Comparison of ENCODE assay signal across 1 cellular context in genomic region chr19:3612901-3613741, GRCh38.
A peak's percentile ranks its signal among the peaks of the same experiment; 100 is the strongest.
TF ChIP-seq lines count a peak whose summit lies in the region.

No MANE protein-coding gene starts in this region.

TF ChIP-seq in K562, 482 proteins besides CTCF, POLR2A, EP300 and RAD21 (continued from another document and continues in another):
- no peak for TF ChIP-seq REST (CRISPR knock-in tag; IDR thresholded peaks at IDR 0.05; ENCODE audit: low read depth)
- no peak for TF ChIP-seq PTRF (tag; IDR thresholded peaks at IDR 0.05)
- 0 out of 2 replicates have a peak, but pooled peaks have one; percentile 24 for TF ChIP-seq CTBP1 (IDR thresholded peaks at IDR 0.05; ENCODE audit: borderline replicate concordance)
- TF ChIP-seq ZNF695 (CRISPR knock-in tag; IDR thresholded peaks at IDR 0.05): no peak
- TF ChIP-seq NFIX (CRISPR knock-in tag; IDR thresholded peaks at IDR 0.05; ENCODE audit: low read depth): no peak
- TF ChIP-seq RBM14 (IDR thresholded peaks at IDR 0.05; ENCODE audit: borderline replicate concordance, insufficient read depth, low read depth, low read length): no peak
- TF ChIP-seq FOSL1 (tag; conservative IDR thresholded peaks at IDR 0.05): no peak
- peak; percentile 66 for TF ChIP-seq MECOM (CRISPR knock-in tag; IDR thresholded peaks at IDR 0.05)
- no peak for TF ChIP-seq ADNP (tag; IDR thresholded peaks at IDR 0.05)
- no peak for TF ChIP-seq PURB (CRISPR knock-in tag; IDR thresholded peaks at IDR 0.05; ENCODE audit: low read depth)
- no peak for TF ChIP-seq TEAD1 (CRISPR knock-in tag; IDR thresholded peaks at IDR 0.05)
- no peak for TF ChIP-seq CREB5 (CRISPR knock-in tag; IDR thresholded peaks at IDR 0.05)
- TF ChIP-seq ZNF184 (CRISPR knock-in tag; IDR thresholded peaks at IDR 0.05): no peak
- TF ChIP-seq TOE1 (IDR thresholded peaks at IDR 0.05; ENCODE audit: borderline replicate concordance): no peak
- no peak for TF ChIP-seq TOE1 (CRISPR knock-in tag; IDR thresholded peaks at IDR 0.05; ENCODE audit: borderline replicate concordance, low read depth)
- no peak for TF ChIP-seq RAD51 (IDR thresholded peaks at IDR 0.05; ENCODE audit: borderline replicate concordance, low read depth)
- no peak for TF ChIP-seq NCOA6 (IDR thresholded peaks at IDR 0.05)
- TF ChIP-seq KLF1 (tag; IDR thresholded peaks at IDR 0.05): no peak
- TF ChIP-seq FOXJ3 (CRISPR knock-in tag; IDR thresholded peaks at IDR 0.05): no peak
- no peak for TF ChIP-seq TSC22D4 (tag; IDR thresholded peaks at IDR 0.05)
- TF ChIP-seq CBX5 (IDR thresholded peaks at IDR 0.05; ENCODE audit: borderline replicate concordance, low read depth): no peak
- no peak for TF ChIP-seq RHOXF2B (CRISPR knock-in tag; conservative IDR thresholded peaks at IDR 0.05)
- peak; percentile 82 for TF ChIP-seq CXXC5 (CRISPR knock-in tag; IDR thresholded peaks at IDR 0.05)
- TF ChIP-seq CBX3 (IDR thresholded peaks at IDR 0.05; ENCODE audit: borderline replicate concordance in 1 of 2, low read length in 2 of 2): peak in 1 of 2 experiments; percentile 91; a peak in 2 of 3 replicates
- no peak for TF ChIP-seq ELF4 (CRISPR knock-in tag; IDR thresholded peaks at IDR 0.05)
- TF ChIP-seq HLTF (IDR thresholded peaks at IDR 0.05): no peak
- no peak for TF ChIP-seq BRD4 (IDR thresholded peaks at IDR 0.05)
- TF ChIP-seq ZBTB9 (CRISPR knock-in tag; IDR thresholded peaks at IDR 0.05): peak; percentile 68; the same call in 1 of the 2 replicates
- no peak for TF ChIP-seq IRF1 (CRISPR knock-in tag; IDR thresholded peaks at IDR 0.05; ENCODE audit: borderline replicate concordance)
- TF ChIP-seq PTTG1 (tag; IDR thresholded peaks at IDR 0.05; ENCODE audit: low read depth): no peak
- TF ChIP-seq ZNF274 (IDR thresholded peaks at IDR 0.05; ENCODE audit: borderline replicate concordance, low read depth, low read length): no peak
- no peak for TF ChIP-seq MBD2 (IDR thresholded peaks at IDR 0.05; ENCODE audit: borderline replicate concordance, low read depth)
- TF ChIP-seq TSHZ1 (CRISPR knock-in tag; IDR thresholded peaks at IDR 0.05): no peak
- no peak for TF ChIP-seq SIRT6 (IDR thresholded peaks at IDR 0.05; ENCODE audit: low read depth, low read length)
- no peak for TF ChIP-seq RFX7 (CRISPR knock-in tag; IDR thresholded peaks at IDR 0.05)
- TF ChIP-seq PREB (CRISPR knock-in tag; IDR thresholded peaks at IDR 0.05): no peak
- no peak for TF ChIP-seq SMARCA4 (IDR thresholded peaks at IDR 0.05)
- TF ChIP-seq JUNB (CRISPR knock-in tag; conservative IDR thresholded peaks at IDR 0.05): no peak
- no peak for TF ChIP-seq E2F4 (CRISPR knock-in tag; IDR thresholded peaks at IDR 0.05; ENCODE audit: low read depth)
- no peak for TF ChIP-seq UBTF (IDR thresholded peaks at IDR 0.05; ENCODE audit: borderline replicate concordance in 1 of 2, low read depth in 2 of 2, low read length in 2 of 2)
- TF ChIP-seq NFRKB (IDR thresholded peaks at IDR 0.05; ENCODE audit: low read depth): no peak
- TF ChIP-seq XRCC5 (IDR thresholded peaks at IDR 0.05; ENCODE audit: low read depth, low read length): no peak
- no peak for TF ChIP-seq BRF2 (IDR thresholded peaks at IDR 0.05; ENCODE audit: borderline replicate concordance, insufficient read depth, insufficient read length)
- TF ChIP-seq ZNF512 (tag; IDR thresholded peaks at IDR 0.05): no peak
- TF ChIP-seq ZFP91 (CRISPR knock-in tag; IDR thresholded peaks at IDR 0.05): no peak
- TF ChIP-seq ZNF445 (CRISPR knock-in tag; IDR thresholded peaks at IDR 0.05; ENCODE audit: low read depth): no peak
- TF ChIP-seq TCF7 (IDR thresholded peaks at IDR 0.05; ENCODE audit: borderline replicate concordance): no peak
